In the genomic region with DNA sequence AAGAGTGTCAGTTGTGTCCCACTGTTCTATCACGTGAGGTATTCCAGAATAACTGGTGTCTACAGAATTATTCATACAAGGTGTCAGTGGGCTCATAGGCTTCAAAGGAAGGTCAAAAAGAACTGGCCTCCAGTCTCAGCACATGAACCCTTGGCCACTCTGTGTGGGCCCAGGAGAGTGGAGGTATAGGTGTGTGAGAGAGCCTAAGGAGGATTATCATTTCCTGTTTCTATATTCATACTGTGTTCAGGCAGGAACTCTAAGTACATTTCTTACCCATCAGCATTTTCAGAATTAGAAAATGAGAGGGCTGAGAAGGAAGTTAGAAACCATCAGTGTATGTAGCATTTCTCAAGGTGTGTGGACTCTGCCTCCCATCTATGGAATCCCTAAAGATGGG, we compare ENCODE assay signal across 1 cellular context.
TF ChIP-seq lines count a peak whose summit lies in the region.

No MANE protein-coding gene starts in this region.

TF ChIP-seq in SK-N-SH, 30 proteins besides CTCF, POLR2A, EP300 and RAD21 (continued from another document):
- no peak for TF ChIP-seq REST (IDR thresholded peaks at IDR 0.05; ENCODE audit: low read depth, low read length)
- TF ChIP-seq MEF2A (IDR thresholded peaks at IDR 0.05; ENCODE audit: borderline replicate concordance, low read depth): no peak
- TF ChIP-seq GATA2 (CRISPR knock-in tag; IDR thresholded peaks at IDR 0.05): no peak
- TF ChIP-seq FOXM1 (IDR thresholded peaks at IDR 0.05; ENCODE audit: low read depth): no peak
- TF ChIP-seq SIN3A (IDR thresholded peaks at IDR 0.05; ENCODE audit: borderline replicate concordance, low read depth, low read length): no peak
- TF ChIP-seq MXI1 (IDR thresholded peaks at IDR 0.05; ENCODE audit: low read depth, low read length): no peak
- TF ChIP-seq, protein P1, sequence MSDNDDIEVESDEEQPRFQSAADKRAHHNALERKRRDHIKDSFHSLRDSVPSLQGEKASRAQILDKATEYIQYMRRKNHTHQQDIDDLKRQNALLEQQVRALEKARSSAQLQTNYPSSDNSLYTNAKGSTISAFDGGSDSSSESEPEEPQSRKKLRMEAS (IDR thresholded peaks at IDR 0.05; ENCODE audit: low read depth): no peak
- no peak for TF ChIP-seq USF2 (IDR thresholded peaks at IDR 0.05; ENCODE audit: borderline replicate concordance, low read depth, low read length)
